16 cellular contexts compared by ENCODE assay signal in genomic region chr16:23924138-23924537, GRCh38.
A peak's percentile ranks its signal among the peaks of the same experiment; 100 is the strongest.
DNase-seq lines count a peak whose midpoint lies in the region; ATAC-seq and TF ChIP-seq lines count a peak whose summit lies in the region.
"Had no signal": no experiment of that assay in that cellular context is flagged by ENCODE, and none has a peak within 500 bp of the region (broad histone marks: within the 10 kb centered on the region; RNA-seq: fewer than 3 reads in every experiment).

No MANE protein-coding gene starts in this region.

- H3K36me3 ChIP-seq in OCI-LY3 (replicated peaks; ENCODE audit: low read depth, low read length): no peaks in the 10 kb centered on the region
- H3K36me3 ChIP-seq: right lobe of liver had no signal

- peaks cover 48% of the 10 kb centered on the region for H3K36me3 Mint-ChIP-seq in activated CD8-positive, alpha-beta T cell treated with anti-CD3 and anti-CD28 coated beads for 36 hours (ENCODE audit: low read depth)
- H3K36me3 Mint-ChIP-seq in activated CD8-positive, alpha-beta T cell treated with anti-CD3 and anti-CD28 coated beads, Interleukin-2, amount 10 ng/mL, durations not matched to agents 7 days and 5 days (ENCODE audit: low read depth): peaks cover 34% of the 10 kb centered on the region
- peaks cover 4% of the 10 kb centered on the region for H3K36me3 Mint-ChIP-seq in stimulated activated effector memory CD8-positive, alpha-beta T cell treated with anti-CD3 and anti-CD28 coated beads, Interleukin-12 subunit alpha, Interleukin-12 subunit beta, amount 100 ng/mL, for 72 hours

- H3K4me3 Mint-ChIP-seq in activated CD8-positive, alpha-beta T cell treated with anti-CD3 and anti-CD28 coated beads for 36 hours: no peak overlapping the region
- H3K4me3 Mint-ChIP-seq in activated CD8-positive, alpha-beta T cell treated with anti-CD3 and anti-CD28 coated beads, Interleukin-2, amount 10 ng/mL, durations not matched to agents 7 days and 5 days: no peak overlapping the region
- no peak overlapping the region for H3K4me3 Mint-ChIP-seq in stimulated activated effector memory CD8-positive, alpha-beta T cell treated with anti-CD3 and anti-CD28 coated beads, Interleukin-12 subunit alpha, Interleukin-12 subunit beta, amount 100 ng/mL, for 72 hours
- H3K4me3 Mint-ChIP-seq: activated naive CD4-positive, alpha-beta T cell treated with anti-CD3 and anti-CD28 coated beads, Interleukin-2, amount 10 ng/mL, durations not matched to agents 7 days and 5 days; HFFc6; neural crest cell had no signal

- H3K4me3 ChIP-seq in OCI-LY3 (ENCODE audit: low read length): no peak overlapping the region
- H3K4me3 ChIP-seq: A549, right lobe of liver had no signal

- no peaks in the 10 kb centered on the region for H3K79me2 ChIP-seq in OCI-LY3 (ENCODE audit: low read length)

- ATAC-seq in activated CD8-positive, alpha-beta T cell treated with anti-CD3 and anti-CD28 coated beads for 36 hours: peak; percentile 60
- no peak for ATAC-seq in activated CD8-positive, alpha-beta T cell treated with anti-CD3 and anti-CD28 coated beads, Interleukin-2, amount 10 ng/mL, durations not matched to agents 7 days and 5 days
- ATAC-seq in GM21529 (IDR thresholded peaks at IDR 0.05; ENCODE audit: unreplicated experiment): peak; percentile 59
- ATAC-seq in stimulated activated effector memory CD8-positive, alpha-beta T cell treated with anti-CD3 and anti-CD28 coated beads, Interleukin-12 subunit alpha, Interleukin-12 subunit beta, amount 100 ng/mL, for 72 hours: peak; percentile 80
- no peak for ATAC-seq in HG02970 (IDR thresholded peaks at IDR 0.05; ENCODE audit: low FRiP score, unreplicated experiment)
- ATAC-seq in GM18520 (IDR thresholded peaks at IDR 0.05; ENCODE audit: unreplicated experiment): no peak
- ATAC-seq: A549, left ventricle myocardium superior, right lobe of liver had no signal

- no peak overlapping the region for H3K27ac ChIP-seq in OCI-LY3 (ENCODE audit: low read length)
- H3K27ac ChIP-seq: A549, right lobe of liver had no signal

- peaks cover 16% of the 10 kb centered on the region for H3K9me3 Mint-ChIP-seq in activated CD8-positive, alpha-beta T cell treated with anti-CD3 and anti-CD28 coated beads for 36 hours
- peaks cover 6% of the 10 kb centered on the region for H3K9me3 Mint-ChIP-seq in activated CD8-positive, alpha-beta T cell treated with anti-CD3 and anti-CD28 coated beads, Interleukin-2, amount 10 ng/mL, durations not matched to agents 7 days and 5 days (ENCODE audit: insufficient read depth)
- peaks cover 2% of the 10 kb centered on the region for H3K9me3 Mint-ChIP-seq in stimulated activated effector memory CD8-positive, alpha-beta T cell treated with anti-CD3 and anti-CD28 coated beads, Interleukin-12 subunit alpha, Interleukin-12 subunit beta, amount 100 ng/mL, for 72 hours
- H3K9me3 Mint-ChIP-seq: neural crest cell had no signal

- no peaks in the 10 kb centered on the region for H4K20me1 ChIP-seq in OCI-LY3 (ENCODE audit: insufficient read depth, low read length)

- H3K4me1 ChIP-seq in OCI-LY3 (ENCODE audit: low read length): peaks cover 19% of the 10 kb centered on the region
- H3K4me1 ChIP-seq: A549, right lobe of liver had no signal

- H3K4me2 ChIP-seq in OCI-LY3 (ENCODE audit: low read length): peak overlapping the region; percentile 37
- H3K4me2 ChIP-seq: A549 had no signal

- DNase-seq in activated CD8-positive, alpha-beta T cell treated with anti-CD3 and anti-CD28 coated beads for 36 hours: peak; percentile 26
- DNase-seq in activated CD8-positive, alpha-beta T cell treated with anti-CD3 and anti-CD28 coated beads, Interleukin-2, amount 10 ng/mL, durations not matched to agents 7 days and 5 days: no peak
- DNase-seq in stimulated activated effector memory CD8-positive, alpha-beta T cell treated with anti-CD3 and anti-CD28 coated beads, Interleukin-12 subunit alpha, Interleukin-12 subunit beta, amount 100 ng/mL, for 72 hours (ENCODE audit: low spot score in 2 of 2): peak in 1 of 2 donors; percentile 48
- DNase-seq in DMS 273 (lab: John Stamatoyannopoulos, UW; ENCODE audit: unreplicated experiment): no peak
- DNase-seq: activated naive CD4-positive, alpha-beta T cell treated with anti-CD3 and anti-CD28 coated beads, Interleukin-2, amount 10 ng/mL, durations not matched to agents 7 days and 5 days; Calu3; HFFc6; left ventricle myocardium superior; NCI-H345; right lobe of liver had no signal

- no peak for TF ChIP-seq CTCF in activated CD8-positive, alpha-beta T cell treated with anti-CD3 and anti-CD28 coated beads for 36 hours (IDR thresholded peaks at IDR 0.05)
- no peak for TF ChIP-seq CTCF in OCI-LY3 (IDR thresholded peaks at IDR 0.05; ENCODE audit: low read depth, low read length)

- H3K4me1 Mint-ChIP-seq in activated CD8-positive, alpha-beta T cell treated with anti-CD3 and anti-CD28 coated beads for 36 hours (ENCODE audit: low read depth): peaks cover 68% of the 10 kb centered on the region
- peaks cover 14% of the 10 kb centered on the region for H3K4me1 Mint-ChIP-seq in activated CD8-positive, alpha-beta T cell treated with anti-CD3 and anti-CD28 coated beads, Interleukin-2, amount 10 ng/mL, durations not matched to agents 7 days and 5 days (ENCODE audit: low read depth)
- H3K4me1 Mint-ChIP-seq in stimulated activated effector memory CD8-positive, alpha-beta T cell treated with anti-CD3 and anti-CD28 coated beads, Interleukin-12 subunit alpha, Interleukin-12 subunit beta, amount 100 ng/mL, for 72 hours: peaks cover 61% of the 10 kb centered on the region
- H3K4me1 Mint-ChIP-seq: neural crest cell had no signal

- no peak overlapping the region for H2AFZ ChIP-seq in OCI-LY3 (ENCODE audit: low read depth, low read length)

- H3K27me3 Mint-ChIP-seq in activated CD8-positive, alpha-beta T cell treated with anti-CD3 and anti-CD28 coated beads for 36 hours: no peaks in the 10 kb centered on the region
- H3K27me3 Mint-ChIP-seq in activated CD8-positive, alpha-beta T cell treated with anti-CD3 and anti-CD28 coated beads, Interleukin-2, amount 10 ng/mL, durations not matched to agents 7 days and 5 days (ENCODE audit: low read depth): no peaks in the 10 kb centered on the region
- H3K27me3 Mint-ChIP-seq: activated naive CD4-positive, alpha-beta T cell treated with anti-CD3 and anti-CD28 coated beads, Interleukin-2, amount 10 ng/mL, durations not matched to agents 7 days and 5 days had no signal

- intact Hi-C loops in activated CD8-positive, alpha-beta T cell treated with anti-CD3 and anti-CD28 coated beads for 36 hours (cut with micrococcal nuclease): no loop called here

- POLR2A ChIA-PET in activated CD8-positive, alpha-beta T cell treated with anti-CD3 and anti-CD28 coated beads for 36 hours (lab: Charles Lee): interaction anchor here (0.6 to 0.9 kb wide), 2 partner anchors 86 to 273 kb away, joined by 3 read pairs; no protein-coding TSS in a partner anchor
- POLR2A ChIA-PET in activated CD8-positive, alpha-beta T cell treated with anti-CD3 and anti-CD28 coated beads, Interleukin-2, amount 10 ng/mL, durations not matched to agents 7 days and 5 days (lab: Charles Lee): no interaction called here

- peaks cover 8% of the 10 kb centered on the region; the same call in 1 of the 2 replicates for H3K9me3 ChIP-seq in OCI-LY3 (ENCODE audit: insufficient read depth, low read length)
- H3K9me3 ChIP-seq: A549, right lobe of liver had no signal

- H3K27me3 ChIP-seq in OCI-LY3 (ENCODE audit: low read depth, low read length): peaks cover 29% of the 10 kb centered on the region; the same call in 1 of the 2 replicates
- H3K27me3 ChIP-seq: right lobe of liver had no signal

- CTCF ChIA-PET in activated CD8-positive, alpha-beta T cell treated with anti-CD3 and anti-CD28 coated beads for 36 hours (lab: Charles Lee): no interaction called here
- CTCF ChIA-PET in activated CD8-positive, alpha-beta T cell treated with anti-CD3 and anti-CD28 coated beads, Interleukin-2, amount 10 ng/mL, durations not matched to agents 7 days and 5 days (lab: Charles Lee): interaction anchor here (1.0 kb wide), 1 partner anchor 86 kb away, joined by 3 read pairs; no protein-coding TSS in a partner anchor

- no peak overlapping the region for H3K9ac ChIP-seq in OCI-LY3 (ENCODE audit: low read length)

- H3K27ac Mint-ChIP-seq in activated CD8-positive, alpha-beta T cell treated with anti-CD3 and anti-CD28 coated beads for 36 hours: peak overlapping the region; percentile 40
- no peak overlapping the region for H3K27ac Mint-ChIP-seq in activated CD8-positive, alpha-beta T cell treated with anti-CD3 and anti-CD28 coated beads, Interleukin-2, amount 10 ng/mL, durations not matched to agents 7 days and 5 days
- H3K27ac Mint-ChIP-seq in stimulated activated effector memory CD8-positive, alpha-beta T cell treated with anti-CD3 and anti-CD28 coated beads, Interleukin-12 subunit alpha, Interleukin-12 subunit beta, amount 100 ng/mL, for 72 hours: peak overlapping the region; percentile 3
- H3K27ac Mint-ChIP-seq: activated naive CD4-positive, alpha-beta T cell treated with anti-CD3 and anti-CD28 coated beads, Interleukin-2, amount 10 ng/mL, durations not matched to agents 7 days and 5 days; HFFc6 had no signal

Comparison
In these comparisons a context has a peak if more than half of its experiments do, and no peak if none do; other contexts are left out.
1. ATAC-seq: peak in activated CD8-positive, alpha-beta T cell treated with anti-CD3 and anti-CD28 coated beads for 36 hours (single experiment), GM21529 (single experiment) and stimulated activated effector memory CD8-positive, alpha-beta T cell treated with anti-CD3 and anti-CD28 coated beads, Interleukin-12 subunit alpha, Interleukin-12 subunit beta, amount 100 ng/mL, for 72 hours (single experiment); none in activated CD8-positive, alpha-beta T cell treated with anti-CD3 and anti-CD28 coated beads, Interleukin-2, amount 10 ng/mL, durations not matched to agents 7 days and 5 days (single experiment), HG02970 (single experiment) and GM18520 (single experiment).